Comparison of ENCODE assay signal across 10 cellular contexts in genomic region chr11:46912526-46913150, GRCh38. TPM values are rescaled to one million over a fixed set of nuclear protein-coding genes. Genes with fewer than 3 reads are reported as not detected.
DNase-seq lines count a peak whose midpoint lies in the region; ATAC-seq and TF ChIP-seq lines count a peak whose summit lies in the region.
"Had no signal": no experiment of that assay in that cellular context is flagged by ENCODE, and none has a peak within 500 bp of the region (broad histone marks: within the 10 kb centered on the region; RNA-seq: fewer than 3 reads in every experiment).

No MANE protein-coding gene starts in this region.

- H3K36me3 ChIP-seq in HUES6 (ENCODE audit: control insufficient read depth, insufficient read depth, low read length) (no peaks in the 10 kb centered on the region), parathyroid adenoma (ENCODE audit: control insufficient read depth, insufficient read depth, low read length) (no peaks in the 10 kb centered on the region)
- H3K36me3 ChIP-seq: upper lobe of right lung had no signal

- H3K9me3 ChIP-seq in HUES6 (ENCODE audit: control insufficient read depth, insufficient read depth, low read depth, low read length) (no peaks in the 10 kb centered on the region), parathyroid adenoma (ENCODE audit: control insufficient read depth, low read length) (no peaks in the 10 kb centered on the region)
- H3K9me3 ChIP-seq: upper lobe of right lung had no signal

- H3K4me3 Mint-ChIP-seq in activated naive CD4-positive, alpha-beta T cell treated with anti-CD3 and anti-CD28 coated beads for 36 hours, result no peak overlapping the region

- POLR2A ChIA-PET in HEK293T (lab: Yijun Ruan, JAX), result interaction anchor here (0.8 to 1.5 kb wide), 2 partner anchors 17 to 24 kb away, joined by 3 to 5 read pairs; partner anchors contain the start of gene CSTPP1

- H3K4me3 ChIP-seq in HUES6 (ENCODE audit: low read depth, low read length) (peak overlapping the region; percentile 54), parathyroid adenoma (ENCODE audit: low read depth, low read length) (no peak overlapping the region)
- H3K4me3 ChIP-seq: upper lobe of right lung had no signal

- no peaks in the 10 kb centered on the region for H3K36me3 Mint-ChIP-seq in activated naive CD4-positive, alpha-beta T cell treated with anti-CD3 and anti-CD28 coated beads for 36 hours (ENCODE audit: low read depth)

- H2AFZ ChIP-seq in parathyroid adenoma, result peak overlapping the region; percentile 56

- CTCF ChIA-PET in activated naive CD4-positive, alpha-beta T cell treated with anti-CD3 and anti-CD28 coated beads for 36 hours (lab: Charles Lee), result interaction anchor here (0.6 to 2.1 kb wide), 3 partner anchors 13 to 240 kb away, joined by 3 to 12 read pairs (median 3); no protein-coding TSS in a partner anchor
- CTCF ChIA-PET in HEK293T (lab: Yijun Ruan, JAX), result interaction anchor here (0.8 to 1.2 kb wide), 2 partner anchors 240 to 299 kb away, joined by 3 to 5 read pairs; no protein-coding TSS in a partner anchor

- no peaks in the 10 kb centered on the region for H3K9me3 Mint-ChIP-seq in activated naive CD4-positive, alpha-beta T cell treated with anti-CD3 and anti-CD28 coated beads for 36 hours

- H3K4me2 ChIP-seq in parathyroid adenoma (ENCODE audit: low read length), result no peak overlapping the region

- peaks cover 5% of the 10 kb centered on the region for H3K79me2 ChIP-seq in parathyroid adenoma

- peaks cover 62% of the 10 kb centered on the region for H3K4me1 ChIP-seq in HUES6 (ENCODE audit: control insufficient read depth, insufficient read depth, low read length)
- peaks cover 29% of the 10 kb centered on the region for H3K4me1 ChIP-seq in parathyroid adenoma

- intact Hi-C loops in activated naive CD4-positive, alpha-beta T cell treated with anti-CD3 and anti-CD28 coated beads for 36 hours (cut with micrococcal nuclease), result loop anchor here (10.0 kb wide), 1 partner anchor 542 kb away; no protein-coding TSS in a partner anchor

- TF ChIP-seq CTCF in parathyroid adenoma (IDR thresholded peaks at IDR 0.05), result no peak

- H3K4me1 Mint-ChIP-seq in activated naive CD4-positive, alpha-beta T cell treated with anti-CD3 and anti-CD28 coated beads for 36 hours (ENCODE audit: low read depth), result peaks cover 12% of the 10 kb centered on the region

- peaks cover 54% of the 10 kb centered on the region for H3K27me3 Mint-ChIP-seq in activated naive CD4-positive, alpha-beta T cell treated with anti-CD3 and anti-CD28 coated beads for 36 hours (ENCODE audit: low read depth)

- H3K9ac ChIP-seq in HUES6 (ENCODE audit: low read length) (peak overlapping the region; percentile 58), parathyroid adenoma (no peak overlapping the region)

- H3K27me3 ChIP-seq in HUES6 (ENCODE audit: control insufficient read depth, insufficient read depth, low read length), result peaks cover 13% of the 10 kb centered on the region; the same call in 1 of the 2 replicates
- no peaks in the 10 kb centered on the region for H3K27me3 ChIP-seq in parathyroid adenoma (ENCODE audit: control insufficient read depth, insufficient read depth, low read length)

- DNase-seq in NCI-H748 treated with DMSO at 0.1 percent for 48 hours (lab: John Stamatoyannopoulos, UW) (peak; percentile 43), HEK293T (ENCODE audit: extremely low spot score) (no peak)
- no peak for DNase-seq in activated naive CD4-positive, alpha-beta T cell treated with anti-CD3 and anti-CD28 coated beads for 36 hours
- no peak for DNase-seq in effector CD8-positive, alpha-beta T cell (lab: John Stamatoyannopoulos, UW)
- DNase-seq: upper lobe of right lung had no signal

- ATAC-seq in esophagus mucosa, result peak; percentile 42
- no peak for ATAC-seq in HG03135 (IDR thresholded peaks at IDR 0.05; ENCODE audit: unreplicated experiment)
- ATAC-seq: Panc1, upper lobe of right lung had no signal

- H3K27ac ChIP-seq in HUES6 (ENCODE audit: low read depth, low read length), result peak overlapping the region; percentile 60; the same call in 1 of the 2 replicates
- peak overlapping the region; percentile 94 for H3K27ac ChIP-seq in parathyroid adenoma
- H3K27ac ChIP-seq: upper lobe of right lung had no signal

- no peak overlapping the region for H3K27ac Mint-ChIP-seq in activated naive CD4-positive, alpha-beta T cell treated with anti-CD3 and anti-CD28 coated beads for 36 hours

TF ChIP-seq in HEK293T, 16 proteins besides CTCF, POLR2A, EP300 and RAD21:
- TF ChIP-seq HDGF (IDR thresholded peaks at IDR 0.05; ENCODE audit: borderline replicate concordance), result no peak
- no peak for TF ChIP-seq ARNT (IDR thresholded peaks at IDR 0.05)
- no peak for TF ChIP-seq FOXA1 (IDR thresholded peaks at IDR 0.05)
- TF ChIP-seq TARDBP (IDR thresholded peaks at IDR 0.05), result no peak
- TF ChIP-seq, protein P1, sequence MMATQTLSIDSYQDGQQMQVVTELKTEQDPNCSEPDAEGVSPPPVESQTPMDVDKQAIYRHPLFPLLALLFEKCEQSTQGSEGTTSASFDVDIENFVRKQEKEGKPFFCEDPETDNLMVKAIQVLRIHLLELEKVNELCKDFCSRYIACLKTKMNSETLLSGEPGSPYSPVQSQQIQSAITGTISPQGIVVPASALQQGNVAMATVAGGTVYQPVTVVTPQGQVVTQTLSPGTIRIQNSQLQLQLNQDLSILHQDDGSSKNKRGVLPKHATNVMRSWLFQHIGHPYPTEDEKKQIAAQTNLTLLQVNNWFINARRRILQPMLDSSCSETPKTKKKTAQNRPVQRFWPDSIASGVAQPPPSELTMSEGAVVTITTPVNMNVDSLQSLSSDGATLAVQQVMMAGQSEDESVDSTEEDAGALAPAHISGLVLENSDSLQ (IDR thresholded peaks at IDR 0.05), result no peak
- no peak for TF ChIP-seq L3MBTL2 (conservative IDR thresholded peaks at IDR 0.05)
- TF ChIP-seq ELF4 (IDR thresholded peaks at IDR 0.05), result no peak
- no peak for TF ChIP-seq BHLHE40 (IDR thresholded peaks at IDR 0.05; ENCODE audit: borderline replicate concordance)
- TF ChIP-seq FOXK2 (IDR thresholded peaks at IDR 0.05), result no peak
- TF ChIP-seq CTBP1 (IDR thresholded peaks at IDR 0.05; ENCODE audit: borderline replicate concordance), result no peak
- TF ChIP-seq SP1 (IDR thresholded peaks at IDR 0.05), result no peak
- TF ChIP-seq LEF1 (IDR thresholded peaks at IDR 0.05; ENCODE audit: borderline replicate concordance), result no peak
- no peak for TF ChIP-seq SUZ12 (IDR thresholded peaks at IDR 0.05)
- TF ChIP-seq ZNF384 (IDR thresholded peaks at IDR 0.05), result no peak
- no peak for TF ChIP-seq NFRKB (IDR thresholded peaks at IDR 0.05)
- no peak for TF ChIP-seq FOXM1 (IDR thresholded peaks at IDR 0.05; ENCODE audit: borderline replicate concordance)

RNA-seq across cellular contexts. Expression of gene LRP4, which starts 5.7 kb away (rescaled TPM):
- total RNA-seq in esophagus mucosa, result 2.5 TPM
- total RNA-seq in activated naive CD4-positive, alpha-beta T cell treated with anti-CD3 and anti-CD28 coated beads for 36 hours, result under 1 TPM; 0.32 to 0.52 TPM

RNA-seq across cellular contexts. Expression of gene CSTPP1, which starts 23.9 kb away (rescaled TPM):
- 12.6 TPM for total RNA-seq in esophagus mucosa
- total RNA-seq in activated naive CD4-positive, alpha-beta T cell treated with anti-CD3 and anti-CD28 coated beads for 36 hours, result 10 to 100 TPM; 14.0 TPM
